ENCODE assay signal across 8 cellular contexts in the genomic region with DNA sequence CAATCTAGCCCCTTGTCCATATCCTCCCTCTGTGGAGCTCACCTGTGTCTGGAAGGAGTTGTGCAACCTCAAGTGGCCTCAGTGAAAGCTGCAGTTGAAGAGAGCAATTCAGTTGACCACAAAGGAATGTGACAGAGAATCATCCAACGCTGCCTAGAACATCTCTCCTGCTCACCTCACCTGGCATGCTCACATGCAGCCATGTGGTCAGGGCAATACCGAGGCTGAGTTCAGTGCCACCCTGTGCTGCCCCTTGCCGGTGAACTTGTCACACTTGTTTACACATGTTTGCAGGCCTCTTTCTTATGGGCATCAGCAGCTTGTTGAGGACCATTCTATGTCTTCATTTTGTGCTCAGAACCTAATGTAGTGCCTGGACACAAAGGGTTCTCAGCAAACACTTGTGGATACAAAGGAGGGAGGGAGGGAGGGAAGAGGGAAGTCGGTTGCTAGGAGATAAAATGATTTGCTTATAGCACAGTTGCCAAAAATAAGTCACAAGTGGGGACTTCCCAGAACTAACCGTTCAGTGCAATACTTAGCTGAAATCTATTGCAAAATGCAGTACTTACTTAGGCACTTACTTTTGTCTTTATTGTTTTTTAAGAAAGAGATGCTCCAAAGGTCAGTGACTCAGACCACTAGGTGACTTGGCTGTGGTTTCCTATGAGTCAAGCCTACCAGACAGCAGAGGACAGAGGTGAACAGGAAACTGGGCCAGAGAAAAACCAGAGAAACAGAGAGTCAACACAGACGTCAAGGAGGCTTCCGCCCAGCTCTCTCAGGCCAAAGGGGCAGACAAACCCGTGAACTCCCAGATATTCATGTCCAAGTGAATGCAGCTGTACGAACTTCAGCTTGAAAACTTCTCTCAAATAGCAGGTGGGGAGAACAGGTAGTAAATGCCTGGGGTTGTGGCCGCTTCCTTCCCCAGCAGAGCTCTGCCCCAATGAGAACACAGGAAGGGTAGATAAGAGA.
A peak's percentile ranks its signal among the peaks of the same experiment; 100 is the strongest.
DNase-seq lines count a peak whose midpoint lies in the region; ATAC-seq and TF ChIP-seq lines count a peak whose summit lies in the region.

No MANE protein-coding gene starts in this region.

- H3K9me3 ChIP-seq in Peyer's patch: no peaks in the 10 kb centered on the region
- H3K9me3 ChIP-seq in mesodermal cell (ENCODE audit: control insufficient read depth, low read length): no peaks in the 10 kb centered on the region

- H3K4me1 ChIP-seq in Peyer's patch (peaks cover 3 to 22% (median 9%) of the 10 kb centered on the region in 4 donors), mesodermal cell (ENCODE audit: control insufficient read depth, insufficient read depth, low read length, poor library complexity, severe bottlenecking) (peaks cover 28% of the 10 kb centered on the region)

- H3K4me3 ChIP-seq in Peyer's patch (no peak overlapping the region), mesodermal cell (ENCODE audit: extremely low read depth, insufficient read depth, low read length, poor library complexity, severe bottlenecking) (no peak overlapping the region), H7 (ENCODE audit: insufficient read depth, low read depth, low read length) (no peak overlapping the region)

- H3K27me3 ChIP-seq in Peyer's patch (no peaks in the 10 kb centered on the region), H7 (ENCODE audit: control insufficient read depth, insufficient read depth, low read length) (no peaks in the 10 kb centered on the region)

- no peak for TF ChIP-seq POLR2A in Peyer's patch (IDR thresholded peaks at IDR 0.05)

- DNase-seq in EL (peak; percentile 93), Peyer's patch (peak; percentile 44 to 86 (median 66)), dedifferentiated amniotic fluid mesenchymal stem cell (ENCODE audit: extremely low spot score) (peak; percentile 31), ureter (ENCODE audit: low spot score) (peak; percentile 80), H7 (no peak)

- H3K27ac ChIP-seq in Peyer's patch: peak overlapping the region; percentile 62 to 80 (median 76)
- H3K27ac ChIP-seq in mesodermal cell (ENCODE audit: low read depth, low read length, severe bottlenecking): peak overlapping the region; percentile 71

- ATAC-seq in GM19463 (IDR thresholded peaks at IDR 0.05; ENCODE audit: unreplicated experiment) (peak; percentile 95), HG03520 (IDR thresholded peaks at IDR 0.05; ENCODE audit: unreplicated experiment) (peak; percentile 93)

- H3K36me3 ChIP-seq in Peyer's patch (no peaks in the 10 kb centered on the region), mesodermal cell (ENCODE audit: control insufficient read depth, insufficient read depth, low read length) (no peaks in the 10 kb centered on the region), H7 (replicated peaks; ENCODE audit: control insufficient read depth, insufficient read depth, low read length) (no peaks in the 10 kb centered on the region)

- TF ChIP-seq CTCF in Peyer's patch (IDR thresholded peaks at IDR 0.05): peak in 2 of 6 experiments; percentile 10 to 30

- WGBS in mesodermal cell (ENCODE audit: insufficient coverage in 2 of 2), 2 experiments: 79% methylated on average over 8 to 9 of the region's 10 CpGs
